In the genomic region with DNA sequence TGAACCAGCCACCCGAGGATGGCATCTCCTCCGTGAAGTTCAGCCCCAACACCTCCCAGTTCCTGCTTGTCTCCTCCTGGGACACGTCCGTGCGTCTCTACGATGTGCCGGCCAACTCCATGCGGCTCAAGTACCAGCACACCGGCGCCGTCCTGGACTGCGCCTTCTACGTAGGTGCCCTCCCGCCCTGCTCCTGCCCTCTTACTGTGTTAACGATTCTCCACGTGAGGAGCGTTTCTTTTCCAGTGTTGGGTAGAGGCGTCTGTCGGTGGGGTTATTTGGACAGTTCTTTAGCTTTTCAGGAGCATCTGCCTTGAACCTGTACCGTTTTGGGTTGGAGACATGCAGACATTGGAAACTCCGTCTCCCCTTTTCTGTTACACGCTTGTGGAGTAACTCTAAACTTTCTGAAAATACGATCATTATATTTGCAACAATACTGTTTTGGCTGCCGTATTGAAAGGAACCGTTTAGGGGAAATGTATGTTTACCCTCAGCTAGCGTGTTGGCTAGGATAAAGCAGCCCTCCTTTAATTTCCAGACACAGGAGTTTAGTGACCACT, we compare ENCODE assay signal across 9 cellular contexts. TPM values are rescaled to one million over a fixed set of nuclear protein-coding genes. Genes with fewer than 3 reads are reported as not detected.
DNase-seq lines count a peak whose midpoint lies in the region; ATAC-seq, FAIRE-seq and TF ChIP-seq lines count a peak whose summit lies in the region.
"Had no signal": no experiment of that assay in that cellular context is flagged by ENCODE, and none has a peak within 500 bp of the region (broad histone marks: within the 10 kb centered on the region; RNA-seq: fewer than 3 reads in every experiment).

No MANE protein-coding gene starts in this region.

- H3K36me3 ChIP-seq in H1 (ENCODE audit: control insufficient read depth in 2 of 4, insufficient read depth in 4 of 4, low read length in 3 of 4), result peaks cover 5 to 46% (median 22%) of the 10 kb centered on the region in 4 experiments
- peaks cover 0 to 26% (median 9%) of the 10 kb centered on the region in 3 experiments for H3K36me3 ChIP-seq in naive thymus-derived CD4-positive, alpha-beta T cell (ENCODE audit: control insufficient read depth in 2 of 3, insufficient read depth in 3 of 3, low read length in 3 of 3)

- peak overlapping the region; percentile 78 to 94 (median 92) for H3K4me3 ChIP-seq in H1 (ENCODE audit: extremely low read depth in 1 of 4, insufficient read depth in 2 of 4, low read depth in 3 of 4, low read length in 4 of 4)
- peak overlapping the region; percentile 92 for H3K4me3 ChIP-seq in naive thymus-derived CD4-positive, alpha-beta T cell (ENCODE audit: low read length)

- peak overlapping the region; percentile 74 to 82 for H3K4me2 ChIP-seq in H1 (ENCODE audit: insufficient read depth in 1 of 2, low read depth in 2 of 2, low read length in 2 of 2)

- no peak overlapping the region for H3K14ac ChIP-seq in H1 (ENCODE audit: insufficient read length)

- intact Hi-C loops in naive thymus-derived CD4-positive, alpha-beta T cell (cut with micrococcal nuclease), result loop anchor here (1.0 to 5.0 kb wide), 16 partner anchors 20 to 1762 kb away; a partner anchor contains a TSS

- TF ChIP-seq CTCF in H1 (IDR thresholded peaks at IDR 0.05; ENCODE audit: control extremely low read depth in 1 of 3, insufficient read depth in 1 of 3, low read depth in 1 of 3, low read length in 3 of 3), result no peak

- H3K27ac ChIP-seq in H1 (ENCODE audit: low read depth, low read length), result no peak overlapping the region
- peak overlapping the region; percentile 80 for H3K27ac ChIP-seq in naive thymus-derived CD4-positive, alpha-beta T cell (ENCODE audit: low read depth, low read length)

- no peak overlapping the region for H2AFZ ChIP-seq in H1 (ENCODE audit: low read length)

- no peak overlapping the region for H3K56ac ChIP-seq in H1 (replicated peaks; ENCODE audit: insufficient read length, low read depth, low read length)

- H3K4me1 Mint-ChIP-seq in T-helper 1 cell treated with Interleukin-12 subunit alpha and Interleukin-12 subunit beta and Interleukin-4 antibody, amounts not matched to agents 30 μg/mL and 1 μg/mL, for 36 hours (ENCODE audit: low read depth), result peaks cover 59% of the 10 kb centered on the region
- peaks cover 37 to 90% (median 78%) of the 10 kb centered on the region in 7 donors for H3K4me1 Mint-ChIP-seq in naive thymus-derived CD4-positive, alpha-beta T cell

- no peak overlapping the region; the same call in 1 of the 2 replicates for H4K8ac ChIP-seq in H1 (ENCODE audit: extremely low read depth, insufficient read depth, low read length)

- peak overlapping the region; percentile 39 to 85 (median 78) for H3K9ac ChIP-seq in H1 (replicated peaks in 1 of 4; ENCODE audit: extremely low read depth in 1 of 4, low read depth in 3 of 4, low read length in 3 of 4)

- no peak overlapping the region for H2AK5ac ChIP-seq in H1 (ENCODE audit: low read depth, low read length)

- TF ChIP-seq POLR2A in H1 (IDR thresholded peaks at IDR 0.05; ENCODE audit: control extremely low read depth in 1 of 2, low read depth in 2 of 2, low read length in 2 of 2), result no peak

- POLR2A ChIA-PET in H1 (lab: Charles Lee; ENCODE audit: partially characterized antibody), result interaction anchor here (0.6 to 4.3 kb wide), 7 partner anchors 10 to 390 kb away, joined by 3 to 22 read pairs (median 6); no protein-coding TSS in a partner anchor
- POLR2A ChIA-PET in naive thymus-derived CD4-positive, alpha-beta T cell (lab: Charles Lee), result interaction anchor here (1.2 to 2.4 kb wide), 4 partner anchors 9 to 147 kb away, joined by 3 to 31 read pairs (median 10); a partner anchor contains a TSS

- no peak overlapping the region for H2BK120ac ChIP-seq in H1 (replicated peaks; ENCODE audit: low read depth, low read length)

- peaks cover 10 to 20% of the 10 kb centered on the region in 2 experiments for H4K20me1 ChIP-seq in H1 (replicated peaks in 1 of 2; ENCODE audit: control insufficient read depth in 1 of 2, insufficient read depth in 2 of 2, low read length in 2 of 2)

- H3K36me3 Mint-ChIP-seq in T-helper 1 cell treated with Interleukin-12 subunit alpha and Interleukin-12 subunit beta and Interleukin-4 antibody, amounts not matched to agents 30 μg/mL and 1 μg/mL, for 36 hours (ENCODE audit: low read depth), result peaks cover 42% of the 10 kb centered on the region
- peaks cover 8 to 38% (median 25%) of the 10 kb centered on the region in 5 donors for H3K36me3 Mint-ChIP-seq in naive thymus-derived CD4-positive, alpha-beta T cell

- no peak overlapping the region for H4K91ac ChIP-seq in H1 (replicated peaks; ENCODE audit: insufficient read length, low read length)

- H3K4me3 Mint-ChIP-seq in T-helper 1 cell treated with Interleukin-12 subunit alpha and Interleukin-12 subunit beta and Interleukin-4 antibody, amounts not matched to agents 30 μg/mL and 1 μg/mL, for 36 hours, result peak overlapping the region; percentile 99
- H3K4me3 Mint-ChIP-seq in naive thymus-derived CD4-positive, alpha-beta T cell, result peak overlapping the region; percentile 93 to 100 (median 99)

- H2BK12ac ChIP-seq in H1 (ENCODE audit: low read depth, low read length), result no peak overlapping the region; the same call in 1 of the 2 replicates

- no peak overlapping the region for H3K18ac ChIP-seq in H1 (ENCODE audit: extremely low read depth, low read length)

- peak; percentile 31 for ATAC-seq in HG02759 (IDR thresholded peaks at IDR 0.05; ENCODE audit: unreplicated experiment)
- no peak for ATAC-seq in naive thymus-derived CD4-positive, alpha-beta T cell

- no peak for TF ChIP-seq RAD21 in H1 (IDR thresholded peaks at IDR 0.05 in 1 of 2, conservative IDR thresholded peaks at IDR 0.05 in 1 of 2; ENCODE audit: low read depth in 2 of 2, low read length in 2 of 2)

- H3K79me1 ChIP-seq in H1 (ENCODE audit: low read depth, low read length), result peaks cover 9% of the 10 kb centered on the region; the same call in 1 of the 2 replicates

- H3K79me2 ChIP-seq in H1 (ENCODE audit: control insufficient read depth in 1 of 2, insufficient read depth in 2 of 2, low read length in 2 of 2), result peaks cover 16 to 54% of the 10 kb centered on the region in 2 experiments

- H3K9me3 ChIP-seq in H1 (ENCODE audit: insufficient read depth in 2 of 2, low read depth in 1 of 2, low read length in 1 of 2), result no peaks in the 10 kb centered on the region
- H3K9me3 ChIP-seq in naive thymus-derived CD4-positive, alpha-beta T cell (ENCODE audit: control insufficient read depth in 2 of 3, low read length in 3 of 3), result no peaks in the 10 kb centered on the region

- H3K27ac Mint-ChIP-seq in T-helper 1 cell treated with Interleukin-12 subunit alpha and Interleukin-12 subunit beta and Interleukin-4 antibody, amounts not matched to agents 30 μg/mL and 1 μg/mL, for 36 hours, result peak overlapping the region; percentile 89
- peak overlapping the region; percentile 19 to 94 (median 93) for H3K27ac Mint-ChIP-seq in naive thymus-derived CD4-positive, alpha-beta T cell

- no peak for DNase-seq in T-helper 1 cell
- DNase-seq in RPMI7951 (ENCODE audit: low read depth), result peak; percentile 44
- DNase-seq in H1 (ENCODE audit: low read depth in 1 of 2, low spot score in 2 of 2), result no peak
- DNase-seq in naive thymus-derived CD4-positive, alpha-beta T cell, result peak in 1 of 9 donors; percentile 12
- DNase-seq in NCI-H2081 treated with DMSO at 0.1 percent for 48 hours (lab: John Stamatoyannopoulos, UW), result no peak
- DNase-seq in GOT3 (lab: John Stamatoyannopoulos, UW), result no peak

- no peak overlapping the region for H2BK20ac ChIP-seq in H1 (ENCODE audit: low read length)

- H3K4ac ChIP-seq in H1 (replicated peaks; ENCODE audit: insufficient read length, low read depth, low read length), result no peak overlapping the region

- H2BK15ac ChIP-seq in H1 (ENCODE audit: low read length), result no peak overlapping the region

- H3K27me3 ChIP-seq in H1 (replicated peaks in 1 of 4; ENCODE audit: control insufficient read depth in 3 of 4, extremely low read depth in 1 of 4, insufficient read depth in 3 of 4, low read length in 3 of 4), result peaks cover 6 to 31% (median 18%) of the 10 kb centered on the region in 4 experiments; a peak in 6 of 7 replicates
- H3K27me3 ChIP-seq in naive thymus-derived CD4-positive, alpha-beta T cell (ENCODE audit: control insufficient read depth in 2 of 2, insufficient read depth in 2 of 2, low read length in 2 of 2), result peaks cover 4 to 5% of the 10 kb centered on the region in 2 donors

- peaks cover 3 to 16% (median 12%) of the 10 kb centered on the region in 4 experiments for H3K4me1 ChIP-seq in H1 (replicated peaks in 1 of 4; ENCODE audit: control insufficient read depth in 3 of 4, insufficient read depth in 4 of 4, low read length in 3 of 4)
- peaks cover 29 to 68% of the 10 kb centered on the region in 2 donors for H3K4me1 ChIP-seq in naive thymus-derived CD4-positive, alpha-beta T cell (ENCODE audit: control insufficient read depth in 2 of 2, insufficient read depth in 2 of 2, low read length in 2 of 2)

- H3K9me3 Mint-ChIP-seq in T-helper 1 cell treated with Interleukin-12 subunit alpha and Interleukin-12 subunit beta and Interleukin-4 antibody, amounts not matched to agents 30 μg/mL and 1 μg/mL, for 36 hours, result no peaks in the 10 kb centered on the region
- peaks cover 0 to 1% (median 0%) of the 10 kb centered on the region in 11 donors for H3K9me3 Mint-ChIP-seq in naive thymus-derived CD4-positive, alpha-beta T cell

- peaks cover 16% of the 10 kb centered on the region for H3K23me2 ChIP-seq in H1 (ENCODE audit: low read depth, low read length)

- TF ChIP-seq EP300 in H1 (IDR thresholded peaks at IDR 0.05; ENCODE audit: borderline replicate concordance in 1 of 2, low read depth in 2 of 2, low read length in 2 of 2), result no peak

- peak; percentile 19 for FAIRE-seq in H1 (lab: Jason Lieb, UNC)

- H3K23ac ChIP-seq in H1 (ENCODE audit: insufficient read length), result no peak overlapping the region

- 13% methylated on average over 25 of the region's 26 CpGs; no CpG with 5 or more reads in 1 of the 2 experiments for WGBS in H1 (ENCODE audit: extremely low coverage in 1 of 2, insufficient coverage in 1 of 2, insufficient read length in 1 of 2, insufficient replicate concordance in 2 of 2, low coverage in 1 of 2, low lambda C conversion rate in 2 of 2, missing lambda C conversion rate in 1 of 2), 2 experiments

- CTCF ChIA-PET in H1 (lab: Charles Lee; ENCODE audit: partially characterized antibody), result interaction anchor here (0.6 kb wide), 1 partner anchor 121 kb away, joined by 4 read pairs; no protein-coding TSS in a partner anchor
- CTCF ChIA-PET in naive thymus-derived CD4-positive, alpha-beta T cell (lab: Charles Lee), result interaction anchor here (1.4 to 2.0 kb wide), 3 partner anchors 17 to 87 kb away, joined by 5 to 9 read pairs (median 6); no protein-coding TSS in a partner anchor

- H2BK5ac ChIP-seq in H1 (ENCODE audit: low read depth, low read length), result peak overlapping the region; percentile 88

- no peak overlapping the region for H4K5ac ChIP-seq in H1 (ENCODE audit: insufficient read length, low read depth, low read length)

- peaks cover 23% of the 10 kb centered on the region for H3K27me3 Mint-ChIP-seq in T-helper 1 cell treated with Interleukin-12 subunit alpha and Interleukin-12 subunit beta and Interleukin-4 antibody, amounts not matched to agents 30 μg/mL and 1 μg/mL, for 36 hours (ENCODE audit: low read depth)
- H3K27me3 Mint-ChIP-seq in naive thymus-derived CD4-positive, alpha-beta T cell, result peaks cover 0 to 25% (median 4%) of the 10 kb centered on the region in 5 donors

RNA-seq across cellular contexts. Expression of a gene that starts 0.8 kb away (rescaled TPM):
- total RNA-seq in RPMI7951 (2014; rRNA removed; shearing (Covaris generic)), result 234 and 262 TPM in 2 replicates
- total RNA-seq in H1 (2021; fragmentation: NEBNext Ultra II Directional; extraction: Animal tissue kit (Norgen Biotek cat#: 25700)), result 184 and 207 TPM in 2 replicates
- polyA plus RNA-seq in H1 (2011; rRNA removed), result 183 and 187 TPM in 2 replicates
- 273 TPM for polyA plus RNA-seq in H1 (2011; cell fraction: cytosol; rRNA removed)
- 335 TPM for polyA plus RNA-seq in H1 (2011; cell fraction: nucleus; rRNA removed)
- polyA plus RNA-seq in H1 (2012, experiment 1 of 2), result 205 to 238 TPM (median 210 TPM) in 4 replicates
- polyA plus RNA-seq in H1 (2012, experiment 2 of 2), result 23.6 TPM
- 139 TPM for polyA plus RNA-seq in H1 (2013, experiment 1 of 2)
- 140 TPM for polyA plus RNA-seq in H1 (2013, experiment 2 of 2)
- polyA minus RNA-seq in H1 (2011; rRNA and poly(A)+ RNA removed), result 387 and 444 TPM in 2 replicates
- 179 TPM for polyA minus RNA-seq in H1 (2011; cell fraction: cytosol; rRNA and poly(A)+ RNA removed)
- 286 TPM for polyA minus RNA-seq in H1 (2011; cell fraction: nucleus; rRNA and poly(A)+ RNA removed)
- 100 to 1,000 TPM in 3 of 5 experiments, 10 to 100 TPM in 2; 91.4 to 195 (median 171) TPM for total RNA-seq in naive thymus-derived CD4-positive, alpha-beta T cell
- 100 to 1,000 TPM; 230 to 255 TPM for polyA plus RNA-seq in naive thymus-derived CD4-positive, alpha-beta T cell

RNA-seq across cellular contexts. Expression of a gene that starts 7.1 kb away (rescaled TPM):
- 0.10 TPM in 1 of 2 replicates, not detected in the other for total RNA-seq in RPMI7951 (2014; rRNA removed; shearing (Covaris generic))
- total RNA-seq in H1 (2021; fragmentation: NEBNext Ultra II Directional; extraction: Animal tissue kit (Norgen Biotek cat#: 25700)), result 1.3 and 2.0 TPM in 2 replicates
- 2.2 and 2.7 TPM in 2 replicates for polyA plus RNA-seq in H1 (2011; rRNA removed)
- 1.1 TPM for polyA plus RNA-seq in H1 (2011; cell fraction: cytosol; rRNA removed)
- polyA plus RNA-seq in H1 (2011; cell fraction: nucleus; rRNA removed), result 0.97 TPM
- 0.64 to 1.5 TPM (median 1.2 TPM) in 4 replicates for polyA plus RNA-seq in H1 (2012, experiment 1 of 2)
- 1.3 TPM for polyA plus RNA-seq in H1 (2012, experiment 2 of 2)
- polyA plus RNA-seq in H1 (2013, experiment 1 of 2), result 5.4 TPM
- 5.4 TPM for polyA plus RNA-seq in H1 (2013, experiment 2 of 2)
- 0.17 and 0.35 TPM in 2 replicates for polyA minus RNA-seq in H1 (2011; rRNA and poly(A)+ RNA removed)
- polyA minus RNA-seq in H1 (2011; cell fraction: cytosol; rRNA and poly(A)+ RNA removed), result 1.8 TPM
- polyA minus RNA-seq in H1 (2011; cell fraction: nucleus; rRNA and poly(A)+ RNA removed), result 0.90 TPM
- not detected for total RNA-seq in naive thymus-derived CD4-positive, alpha-beta T cell
- under 1 TPM; 0.14 to 0.24 TPM for polyA plus RNA-seq in naive thymus-derived CD4-positive, alpha-beta T cell
- total RNA-seq: myocyte had no signal

RNA-seq across cellular contexts. Expression of a gene that starts 19.3 kb away (rescaled TPM):
- not detected in 2 replicates for total RNA-seq in RPMI7951 (2014; rRNA removed; shearing (Covaris generic))
- total RNA-seq in H1 (2021; fragmentation: NEBNext Ultra II Directional; extraction: Animal tissue kit (Norgen Biotek cat#: 25700)), result 0.27 TPM in 1 of 2 replicates, not detected in the other
- polyA plus RNA-seq in H1 (2011; rRNA removed), result 0.05 and 0.25 TPM in 2 replicates
- 0.17 TPM for polyA plus RNA-seq in H1 (2011; cell fraction: cytosol; rRNA removed)
- polyA plus RNA-seq in H1 (2011; cell fraction: nucleus; rRNA removed), result 0.16 TPM
- polyA plus RNA-seq in H1 (2012, experiment 1 of 2), result 0.16 TPM in 1 of 4 replicates, not detected in the others
- not detected for polyA plus RNA-seq in H1 (2012, experiment 2 of 2)
- 0.14 TPM for polyA plus RNA-seq in H1 (2013, experiment 1 of 2)
- polyA plus RNA-seq in H1 (2013, experiment 2 of 2), result 0.11 TPM
- not detected in 2 replicates for polyA minus RNA-seq in H1 (2011; rRNA and poly(A)+ RNA removed)
- not detected for polyA minus RNA-seq in H1 (2011; cell fraction: cytosol; rRNA and poly(A)+ RNA removed)
- not detected for polyA minus RNA-seq in H1 (2011; cell fraction: nucleus; rRNA and poly(A)+ RNA removed)
- total RNA-seq in naive thymus-derived CD4-positive, alpha-beta T cell, result not detected
- polyA plus RNA-seq in naive thymus-derived CD4-positive, alpha-beta T cell, result not detected
- total RNA-seq: myocyte had no signal
